ENCODE assay signal across 19 cellular contexts in the genomic region with DNA sequence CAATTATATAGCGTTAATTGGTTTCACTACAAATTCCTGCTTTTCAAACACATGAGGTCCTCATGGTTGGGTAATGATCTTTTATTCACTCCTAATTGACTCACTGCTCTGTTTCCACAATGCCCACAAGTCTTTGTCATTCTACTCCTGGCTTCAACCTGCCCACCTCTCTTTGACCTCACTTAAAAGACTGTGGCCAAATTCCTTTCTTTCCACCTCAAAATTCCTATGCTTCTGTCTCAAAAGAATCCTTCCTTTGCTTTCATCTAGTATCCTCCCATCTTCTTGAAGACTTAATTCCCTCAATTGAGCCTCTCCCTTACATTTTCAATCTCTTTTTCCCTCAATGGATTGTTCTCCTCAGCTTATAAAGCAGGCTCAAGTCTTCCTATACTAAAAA. TPM values are rescaled to one million over a fixed set of nuclear protein-coding genes. Genes with fewer than 3 reads are reported as not detected.
A peak's percentile ranks its signal among the peaks of the same experiment; 100 is the strongest.
DNase-seq lines count a peak whose midpoint lies in the region; ATAC-seq, FAIRE-seq and TF ChIP-seq lines count a peak whose summit lies in the region.
"Had no signal": no experiment of that assay in that cellular context is flagged by ENCODE, and none has a peak within 500 bp of the region (broad histone marks: within the 10 kb centered on the region; RNA-seq: fewer than 3 reads in every experiment).

No MANE protein-coding gene starts in this region.

- BruUV-seq in endothelial cell of umbilical vein (replicated peaks; lab: Mats Ljungman, UMichigan) = no TSS peak

- peak; percentile 32 for DNase-seq in H7
- peak; percentile 12 for DNase-seq in NCI-H748 (lab: John Stamatoyannopoulos, UW; ENCODE audit: unreplicated experiment)
- no peak for DNase-seq in endothelial cell of umbilical vein (ENCODE audit: low read depth, low spot score)
- DNase-seq in neuronal stem cell (ENCODE audit: low spot score) = peak; percentile 67
- no peak for DNase-seq in cerebellar nuclear complex (lab: John Stamatoyannopoulos, UW)
- no peak for DNase-seq in body of pancreas
- DNase-seq: DMS 273 treated with DMSO at 0.1 percent for 48 hours; EL; KBM-7; NCI-H1105 treated with DMSO at 0.1 percent for 48 hours; NCI-H1930; NCI-H510A treated with DMSO at 0.1 percent for 48 hours; NK-92 treated with Interleukin-12 subunit alpha and Interleukin-12 subunit beta, amount 100 ng/mL, for 24 hours; PC-3; T-helper 1 cell had no signal

- H3K4me1 ChIP-seq in endothelial cell of umbilical vein (ENCODE audit: control insufficient read depth, extremely low read depth, insufficient read depth, low read length) (peaks cover 11% of the 10 kb centered on the region), neuronal stem cell (ENCODE audit: control insufficient read depth in 2 of 2, insufficient read depth in 1 of 2, low read depth in 1 of 2, low read length in 2 of 2) (peaks cover 0 to 22% of the 10 kb centered on the region in 2 donors), body of pancreas (peaks cover 8% of the 10 kb centered on the region)

- no peak overlapping the region for H2BK15ac ChIP-seq in neuronal stem cell (ENCODE audit: low read length)

- no peak overlapping the region for H2BK12ac ChIP-seq in neuronal stem cell (ENCODE audit: low read length)

- H3K9me1 ChIP-seq in endothelial cell of umbilical vein (replicated peaks; ENCODE audit: control insufficient read depth, extremely low read depth, insufficient read depth, low read length) = no peaks in the 10 kb centered on the region

- ATAC-seq in body of pancreas (no peak), GM18502 (IDR thresholded peaks at IDR 0.05; ENCODE audit: poor library complexity, unreplicated experiment) (no peak)
- ATAC-seq: HCT116, PC-3 had no signal

- TF ChIP-seq POLR2A in endothelial cell of umbilical vein (IDR thresholded peaks at IDR 0.05; ENCODE audit: low read depth, low read length) (no peak), body of pancreas (IDR thresholded peaks at IDR 0.05) (no peak)

- H2AFZ ChIP-seq in endothelial cell of umbilical vein (ENCODE audit: low read depth, low read length) (no peak overlapping the region), neuronal stem cell (ENCODE audit: low read length) (no peak overlapping the region)

- no peak overlapping the region for H2BK120ac ChIP-seq in neuronal stem cell (ENCODE audit: low read depth, low read length)

- TF ChIP-seq CTCF in endothelial cell of umbilical vein (IDR thresholded peaks at IDR 0.05; ENCODE audit: extremely low read depth in 1 of 2, insufficient read depth in 1 of 2, low read depth in 1 of 2, low read length in 2 of 2) (no peak), body of pancreas (IDR thresholded peaks at IDR 0.05) (no peak)

- H2BK5ac ChIP-seq in neuronal stem cell (ENCODE audit: low read length) = no peak overlapping the region

- CTCF ChIA-PET in endothelial cell of umbilical vein (lab: Charles Lee) = interaction anchor here (1.0 to 1.3 kb wide), 2 partner anchors 79 to 264 kb away, joined by 3 read pairs; no protein-coding TSS in a partner anchor

- H3K18ac ChIP-seq in neuronal stem cell (ENCODE audit: low read length) = no peak overlapping the region

- no peak overlapping the region for H4K8ac ChIP-seq in neuronal stem cell (ENCODE audit: low read depth, low read length)

- no peaks in the 10 kb centered on the region for H3K79me1 ChIP-seq in neuronal stem cell (ENCODE audit: low read depth, low read length)

- H3K79me2 ChIP-seq in endothelial cell of umbilical vein (ENCODE audit: control insufficient read depth, insufficient read depth, low read length) = no peaks in the 10 kb centered on the region

- POLR2A ChIA-PET in endothelial cell of umbilical vein (lab: Charles Lee) = no interaction called here

- no CpG with 5 or more reads among the region's 1 CpG for WGBS in neuronal stem cell (ENCODE audit: extremely low coverage in 2 of 2, insufficient read length in 2 of 2, insufficient replicate concordance in 1 of 2), 2 donors
- WGBS in body of pancreas, 2 donors = 93 to 100% methylated on average over 1 of the region's 1 CpG

- no peak overlapping the region for H3K27ac ChIP-seq in endothelial cell of umbilical vein (ENCODE audit: insufficient read depth, low read depth, low read length)
- no peak overlapping the region for H3K27ac ChIP-seq in neuronal stem cell (replicated peaks; ENCODE audit: low read length)
- no peak overlapping the region for H3K27ac ChIP-seq in body of pancreas
- H3K27ac ChIP-seq: BLaER1, SK-N-MC had no signal

- H2AK5ac ChIP-seq in neuronal stem cell (ENCODE audit: low read depth, low read length) = no peak overlapping the region

- H3K9me3 ChIP-seq in endothelial cell of umbilical vein (replicated peaks; ENCODE audit: control insufficient read depth, insufficient read depth, low read length) (no peaks in the 10 kb centered on the region), neuronal stem cell (replicated peaks in 1 of 2; ENCODE audit: control insufficient read depth in 2 of 2, insufficient read depth in 1 of 2, low read depth in 1 of 2, low read length in 2 of 2) (no peaks in the 10 kb centered on the region), body of pancreas (no peaks in the 10 kb centered on the region)
- H3K9me3 ChIP-seq: BLaER1 had no signal

- H3K4ac ChIP-seq in neuronal stem cell (ENCODE audit: low read length) = no peak overlapping the region

- H3K9ac ChIP-seq in endothelial cell of umbilical vein (replicated peaks; ENCODE audit: extremely low read depth, insufficient read depth, low read length) = no peak overlapping the region
- no peak overlapping the region for H3K9ac ChIP-seq in neuronal stem cell (ENCODE audit: low read depth, low read length, poor library complexity)
- H3K9ac ChIP-seq: BLaER1 had no signal

- no peak overlapping the region for H3K14ac ChIP-seq in neuronal stem cell (ENCODE audit: low read length)

- intact Hi-C loops in endothelial cell of umbilical vein (cut with micrococcal nuclease) (no loop called here), body of pancreas (cut with DNase I) (no loop called here)

- H4K91ac ChIP-seq in neuronal stem cell (ENCODE audit: low read depth, low read length, poor library complexity) = no peak overlapping the region

- H4K20me1 ChIP-seq in endothelial cell of umbilical vein (replicated peaks; ENCODE audit: control insufficient read depth, extremely low read depth, insufficient read depth, low read length) = no peaks in the 10 kb centered on the region
- H4K20me1 ChIP-seq: BLaER1 had no signal

- H3K4me2 ChIP-seq in endothelial cell of umbilical vein (ENCODE audit: insufficient read depth, low read length) = no peak overlapping the region
- H3K4me2 ChIP-seq in neuronal stem cell (ENCODE audit: insufficient read depth, low read length, poor library complexity, severe bottlenecking) = peak overlapping the region; percentile 55
- H3K4me2 ChIP-seq: BLaER1 had no signal

- H3K4me3 ChIP-seq in H7 (ENCODE audit: insufficient read depth, low read depth, low read length) = no peak overlapping the region
- H3K4me3 ChIP-seq in endothelial cell of umbilical vein (replicated peaks in 1 of 3; ENCODE audit: insufficient read depth in 1 of 3, low read depth in 1 of 3, low read length in 3 of 3) = no peak overlapping the region
- no peak overlapping the region for H3K4me3 ChIP-seq in neuronal stem cell (ENCODE audit: low read length in 2 of 2)
- H3K4me3 ChIP-seq in body of pancreas = no peak overlapping the region
- H3K4me3 ChIP-seq: BLaER1, SK-N-MC had no signal

- H3K27me3 ChIP-seq in H7 (ENCODE audit: control insufficient read depth, insufficient read depth, low read length) = peaks cover 19% of the 10 kb centered on the region
- H3K27me3 ChIP-seq in endothelial cell of umbilical vein (ENCODE audit: control insufficient read depth in 2 of 2, insufficient read depth in 2 of 2, low read length in 2 of 2) = peaks cover 20 to 25% of the 10 kb centered on the region in 2 experiments
- H3K27me3 ChIP-seq in neuronal stem cell (ENCODE audit: control insufficient read depth in 3 of 3, insufficient read depth in 3 of 3, low read depth in 1 of 3, low read length in 3 of 3) = peaks cover 0 to 20% (median 0%) of the 10 kb centered on the region in 3 experiments
- no peaks in the 10 kb centered on the region for H3K27me3 ChIP-seq in body of pancreas
- H3K27me3 ChIP-seq: BLaER1 had no signal

- FAIRE-seq in endothelial cell of umbilical vein (lab: Jason Lieb, UNC) = no peak

- no peak overlapping the region for H3K23ac ChIP-seq in neuronal stem cell (ENCODE audit: low read depth, low read length, poor library complexity)

- no peaks in the 10 kb centered on the region for H3K36me3 ChIP-seq in H7 (replicated peaks; ENCODE audit: control insufficient read depth, insufficient read depth, low read length)
- no peaks in the 10 kb centered on the region for H3K36me3 ChIP-seq in endothelial cell of umbilical vein (ENCODE audit: control insufficient read depth in 2 of 2, extremely low read depth in 1 of 2, insufficient read depth in 2 of 2, low read length in 2 of 2)
- no peaks in the 10 kb centered on the region for H3K36me3 ChIP-seq in neuronal stem cell (replicated peaks in 1 of 2; ENCODE audit: control insufficient read depth in 2 of 2, insufficient read depth in 2 of 2, low read length in 2 of 2)
- no peaks in the 10 kb centered on the region for H3K36me3 ChIP-seq in body of pancreas (replicated peaks in 1 of 2; ENCODE audit: insufficient read depth in 1 of 2, low read depth in 2 of 2)
- H3K36me3 ChIP-seq: BLaER1 had no signal

- dilution Hi-C loops in endothelial cell of umbilical vein (cut with MboI; ENCODE audit: extremely low pct_ligation_motif_present, low sequenced_read_pairs) = no loop called here

TF ChIP-seq in endothelial cell of umbilical vein, 7 proteins besides CTCF, POLR2A, EP300 and RAD21:
- TF ChIP-seq EZH2 (IDR thresholded peaks at IDR 0.05; ENCODE audit: borderline replicate concordance, low read depth, low read length, severe bottlenecking) (peak; percentile 45), JUN (IDR thresholded peaks at IDR 0.05; ENCODE audit: borderline replicate concordance, insufficient read depth, insufficient read length, low read depth) (no peak), POLR2AphosphoS5 (IDR thresholded peaks at IDR 0.05; ENCODE audit: insufficient read depth, low read depth, low read length) (no peak), MYC (IDR thresholded peaks at IDR 0.05; ENCODE audit: low read depth, low read length) (no peak)

RNA-seq across cellular contexts. Expression of a gene that starts 4.9 kb away (rescaled TPM):
- total RNA-seq in H7 (2014; rRNA removed; shearing (Covaris generic)) = 0.52 and 0.81 TPM in 2 replicates
- total RNA-seq in endothelial cell of umbilical vein (11.3 and 11.4 TPM in 2 replicates), body of pancreas (1 to 10 TPM; 3.3 to 3.6 TPM)
- polyA plus RNA-seq in endothelial cell of umbilical vein = 5.0 and 6.1 TPM in 2 replicates
- polyA plus RNA-seq in endothelial cell of umbilical vein (2011; cell fraction: cytosol; rRNA removed) = 5.6 and 6.8 TPM in 2 replicates
- polyA plus RNA-seq in endothelial cell of umbilical vein (2011; cell fraction: nucleus; rRNA removed) = 12.9 and 15.3 TPM in 2 replicates
- 1.00 and 1.1 TPM in 2 replicates for polyA plus RNA-seq in endothelial cell of umbilical vein (2012)
- 15.0 and 22.4 TPM in 2 replicates for polyA minus RNA-seq in endothelial cell of umbilical vein
- not detected for polyA minus RNA-seq in endothelial cell of umbilical vein (2011; cell fraction: cytosol; rRNA and poly(A)+ RNA removed)
- polyA minus RNA-seq in endothelial cell of umbilical vein (2011; cell fraction: nucleus; rRNA and poly(A)+ RNA removed) = 23.0 and 30.8 TPM in 2 replicates
- polyA plus RNA-seq in neuronal stem cell (2013, experiment 1 of 2) = 6.7 TPM
- 7.5 TPM for polyA plus RNA-seq in neuronal stem cell (2013, experiment 2 of 2)

Comparison
In these comparisons a context has a peak if more than half of its experiments do, and no peak if none do; other contexts are left out.
1. DNase-seq: peak in H7 (single experiment), NCI-H748 (single experiment) and neuronal stem cell (single experiment); none in endothelial cell of umbilical vein (single experiment), cerebellar nuclear complex (0 of 2) and body of pancreas (0 of 4).